In the genomic region with DNA sequence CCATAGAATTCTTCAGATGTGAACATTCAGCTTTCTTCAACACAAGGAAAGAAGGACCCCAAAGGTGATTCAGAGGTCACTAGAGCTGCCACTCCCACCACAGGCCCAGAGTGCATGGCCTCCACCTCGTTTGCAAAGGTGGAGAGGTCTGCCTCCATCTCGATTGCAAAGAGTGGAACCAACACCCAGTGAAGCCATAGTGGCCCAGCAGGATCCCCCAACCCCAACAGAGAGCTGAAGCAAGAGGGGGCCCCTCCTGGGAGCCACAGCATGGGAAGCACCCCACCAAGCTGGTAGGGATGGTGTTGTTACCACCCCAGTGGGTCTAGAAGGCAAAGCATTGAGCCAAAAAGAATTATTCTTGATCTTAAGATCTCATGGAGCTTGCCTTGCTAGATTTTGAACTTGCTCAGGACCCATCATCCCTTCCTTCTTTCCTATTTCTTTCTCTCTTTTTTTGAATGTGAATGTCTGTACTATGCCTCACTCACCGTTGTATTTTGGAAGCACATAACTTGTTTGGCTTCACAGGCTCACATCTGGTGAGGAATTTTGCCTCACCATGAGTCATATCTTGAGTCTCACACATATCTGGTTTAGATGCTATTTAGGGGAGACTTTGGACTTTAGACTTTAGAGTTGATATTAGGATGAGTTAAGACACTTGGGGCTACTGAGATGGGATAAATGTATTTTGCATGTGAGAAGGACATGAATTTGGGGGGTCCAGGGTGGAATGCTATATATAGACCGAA, we compare ENCODE assay signal across 14 cellular contexts.
DNase-seq lines count a peak whose midpoint lies in the region; ATAC-seq and TF ChIP-seq lines count a peak whose summit lies in the region.
"Had no signal": no experiment of that assay in that cellular context is flagged by ENCODE, and none has a peak within 500 bp of the region (broad histone marks: within the 10 kb centered on the region; RNA-seq: fewer than 3 reads in every experiment).

No MANE protein-coding gene starts in this region.

- H3K9me2 ChIP-seq in hepatocyte (replicated peaks; ENCODE audit: insufficient read depth), result no peaks in the 10 kb centered on the region

- H4K20me1 ChIP-seq in hepatocyte (ENCODE audit: insufficient read depth, poor library complexity, severe bottlenecking), result no peaks in the 10 kb centered on the region

- no peak for TF ChIP-seq EP300 in esophagus muscularis mucosa (IDR thresholded peaks at IDR 0.05)
- TF ChIP-seq EP300 in gastroesophageal sphincter (IDR thresholded peaks at IDR 0.05), result no peak

- no peak for ATAC-seq in gastroesophageal sphincter
- ATAC-seq: CD8-positive, alpha-beta T cell; stimulated activated naive CD8-positive, alpha-beta T cell treated with anti-CD3 and anti-CD28 coated beads, Interleukin-15, amount 100 ng/mL, for 72 hours had no signal

- H3K27me3 ChIP-seq in esophagus muscularis mucosa, result no peaks in the 10 kb centered on the region
- no peaks in the 10 kb centered on the region for H3K27me3 ChIP-seq in thyroid gland
- H3K27me3 ChIP-seq in hepatocyte, result no peaks in the 10 kb centered on the region
- H3K27me3 ChIP-seq in gastroesophageal sphincter, result no peaks in the 10 kb centered on the region
- H3K27me3 ChIP-seq: adrenal gland had no signal

- H3K79me2 ChIP-seq in hepatocyte, result no peaks in the 10 kb centered on the region

- H3K4me2 ChIP-seq in hepatocyte, result no peak overlapping the region

- TF ChIP-seq CTCF in esophagus muscularis mucosa (IDR thresholded peaks at IDR 0.05) (no peak), thyroid gland (IDR thresholded peaks at IDR 0.05) (no peak), hepatocyte (IDR thresholded peaks at IDR 0.05; ENCODE audit: poor library complexity) (no peak), gastroesophageal sphincter (IDR thresholded peaks at IDR 0.05) (no peak)

- 85% methylated on average over 4 of the region's 4 CpGs for WGBS in esophagus muscularis mucosa
- WGBS in thyroid gland, 2 donors, result 82 to 83% methylated on average over 4 of the region's 4 CpGs
- WGBS in hepatocyte (ENCODE audit: low lambda C conversion rate, missing lambda C conversion rate), result 81% methylated on average over 4 of the region's 4 CpGs
- WGBS in gastroesophageal sphincter (ENCODE audit: low coverage in 1 of 2), 2 donors, result 62 to 75% methylated on average over 2 of the region's 4 CpGs

- no peak overlapping the region for H2AFZ ChIP-seq in hepatocyte

- H3K4me3 ChIP-seq in esophagus muscularis mucosa (no peak overlapping the region), thyroid gland (replicated peaks in 1 of 3) (no peak overlapping the region), hepatocyte (no peak overlapping the region), gastroesophageal sphincter (no peak overlapping the region)
- H3K4me3 ChIP-seq: adrenal gland, SK-N-MC had no signal

- intact Hi-C loops in esophagus muscularis mucosa (cut with DNase I), result no loop called here
- intact Hi-C loops in thyroid gland (cut with DNase I), result no loop called here

- peaks cover 0 to 12% (median 9%) of the 10 kb centered on the region in 4 donors for H3K4me1 ChIP-seq in esophagus muscularis mucosa
- H3K4me1 ChIP-seq in thyroid gland, result no peaks in the 10 kb centered on the region
- no peaks in the 10 kb centered on the region for H3K4me1 ChIP-seq in hepatocyte (ENCODE audit: insufficient read depth)
- H3K4me1 ChIP-seq in gastroesophageal sphincter, result peaks cover 0 to 8% (median 3%) of the 10 kb centered on the region in 3 donors
- H3K4me1 ChIP-seq: adrenal gland had no signal

- TF ChIP-seq POLR2A in esophagus muscularis mucosa (IDR thresholded peaks at IDR 0.05; ENCODE audit: low read depth), result no peak
- no peak for TF ChIP-seq POLR2A in thyroid gland (IDR thresholded peaks at IDR 0.05)
- TF ChIP-seq POLR2A in gastroesophageal sphincter (IDR thresholded peaks at IDR 0.05), result no peak

- peaks cover 0 to 6% (median 0%) of the 10 kb centered on the region in 4 donors for H3K9me3 ChIP-seq in esophagus muscularis mucosa
- H3K9me3 ChIP-seq in thyroid gland, result no peaks in the 10 kb centered on the region
- H3K9me3 ChIP-seq in hepatocyte (ENCODE audit: low read depth), result no peaks in the 10 kb centered on the region
- H3K9me3 ChIP-seq in gastroesophageal sphincter, result peaks cover 0 to 9% (median 0%) of the 10 kb centered on the region in 3 donors
- H3K9me3 ChIP-seq: adrenal gland had no signal

- no peak overlapping the region for H3K27ac ChIP-seq in esophagus muscularis mucosa (replicated peaks in 1 of 4)
- H3K27ac ChIP-seq in thyroid gland, result no peak overlapping the region
- H3K27ac ChIP-seq in hepatocyte, result no peak overlapping the region
- no peak overlapping the region for H3K27ac ChIP-seq in gastroesophageal sphincter
- H3K27ac ChIP-seq: adrenal gland, SK-N-MC had no signal

- no peaks in the 10 kb centered on the region for H3K36me3 ChIP-seq in esophagus muscularis mucosa
- no peaks in the 10 kb centered on the region for H3K36me3 ChIP-seq in thyroid gland
- no peaks in the 10 kb centered on the region for H3K36me3 ChIP-seq in hepatocyte (replicated peaks; ENCODE audit: insufficient read depth, low read depth)
- no peaks in the 10 kb centered on the region for H3K36me3 ChIP-seq in gastroesophageal sphincter
- H3K36me3 ChIP-seq: adrenal gland had no signal

- peak; percentile 89 for DNase-seq in ELR (ENCODE audit: low read depth)
- peak; percentile 64 for DNase-seq in RKO (ENCODE audit: low spot score)
- peak; percentile 78 for DNase-seq in esophagus muscularis mucosa (ENCODE audit: extremely low spot score)
- peak; percentile 32 for DNase-seq in renal cortical epithelial cell (ENCODE audit: low read depth)
- no peak for DNase-seq in thyroid gland
- DNase-seq in hepatocyte (ENCODE audit: low spot score), result no peak
- no peak for DNase-seq in activated gamma-delta T cell treated with Interleukin-2 at 50 U/mL for 16 hours
- DNase-seq: adrenal gland; CD8-positive, alpha-beta T cell; effector CD4-positive, alpha-beta T cell; NCI-H2029; stimulated activated naive CD8-positive, alpha-beta T cell treated with anti-CD3 and anti-CD28 coated beads, Interleukin-15, amount 100 ng/mL, for 72 hours had no signal

Comparison
In these comparisons a context has a peak if more than half of its experiments do, and no peak if none do; other contexts are left out.
1. DNase-seq: peak in ELR (single experiment), RKO (single experiment), esophagus muscularis mucosa (single experiment) and renal cortical epithelial cell (single experiment); none in thyroid gland (0 of 2), hepatocyte (single experiment) and activated gamma-delta T cell treated with Interleukin-2 at 50 U/mL for 16 hours (single experiment).